In the genomic region with DNA sequence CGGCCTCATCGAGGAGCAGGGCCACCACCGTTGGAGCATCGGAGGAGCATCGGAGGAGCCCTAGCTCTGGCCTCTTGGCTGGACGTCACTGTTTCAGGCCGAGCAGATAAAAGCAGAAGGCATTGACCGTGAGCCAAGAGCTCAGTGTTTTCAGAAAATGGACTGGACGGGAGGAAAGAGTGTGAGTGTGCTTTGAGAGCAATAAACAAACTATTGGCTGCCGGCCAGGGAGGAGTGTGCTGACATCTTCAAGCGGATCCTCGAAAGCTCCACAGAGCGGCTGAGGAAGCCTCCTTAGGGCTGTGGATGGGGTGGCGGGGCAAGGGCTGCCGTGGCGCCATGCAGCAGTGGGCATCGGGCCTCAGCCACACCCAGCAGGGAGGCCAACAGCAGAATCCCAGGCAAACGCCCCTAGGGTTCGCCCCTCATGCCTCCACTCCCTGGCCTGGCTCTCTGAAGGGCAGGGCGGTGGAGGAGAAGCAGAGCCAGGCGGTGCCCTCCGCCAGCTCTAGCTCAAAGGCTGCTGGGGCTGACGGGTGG, we compare ENCODE assay signal across 9 cellular contexts. TPM values are rescaled to one million over a fixed set of nuclear protein-coding genes. Genes with fewer than 3 reads are reported as not detected.
A peak's percentile ranks its signal among the peaks of the same experiment; 100 is the strongest.
DNase-seq lines count a peak whose midpoint lies in the region; ATAC-seq, FAIRE-seq and TF ChIP-seq lines count a peak whose summit lies in the region.
"Had no signal": no experiment of that assay in that cellular context is flagged by ENCODE, and none has a peak within 500 bp of the region (broad histone marks: within the 10 kb centered on the region; RNA-seq: fewer than 3 reads in every experiment).

No MANE protein-coding gene starts in this region.

- no peak overlapping the region for H3K9ac ChIP-seq in Loucy (ENCODE audit: low read depth, low read length, poor library complexity, severe bottlenecking)

- no peaks in the 10 kb centered on the region for H3K36me3 ChIP-seq in Loucy (ENCODE audit: insufficient read depth, low read length)
- H3K36me3 ChIP-seq in small intestine (ENCODE audit: control insufficient read depth in 2 of 2, insufficient read depth in 2 of 2, low read length in 2 of 2), result no peaks in the 10 kb centered on the region
- H3K36me3 ChIP-seq: esophagus squamous epithelium had no signal

- H3K9me3 ChIP-seq in Loucy (ENCODE audit: insufficient read depth, low read depth, low read length) (no peaks in the 10 kb centered on the region), small intestine (ENCODE audit: control insufficient read depth, low read depth) (no peaks in the 10 kb centered on the region)
- H3K9me3 ChIP-seq: esophagus squamous epithelium had no signal

- no peaks in the 10 kb centered on the region for H3K79me2 ChIP-seq in Loucy (ENCODE audit: insufficient read depth, low read length)

- 52 to 61% (median 58%) methylated on average over 23 of the region's 23 CpGs for WGBS in small intestine, 3 donors

- H3K4me3 ChIP-seq in Loucy (ENCODE audit: low read length, poor library complexity, severe bottlenecking) (peak overlapping the region; percentile 57), fibroblast of villous mesenchyme (ENCODE audit: low read depth, low read length) (peak overlapping the region; percentile 5), small intestine (ENCODE audit: low read depth in 1 of 2, low read length in 2 of 2) (no peak overlapping the region)
- H3K4me3 ChIP-seq: esophagus squamous epithelium had no signal

- no peaks in the 10 kb centered on the region for H3F3A ChIP-seq in Loucy (ENCODE audit: low read depth)

- peak overlapping the region; percentile 83 for H3K4me2 ChIP-seq in Loucy (ENCODE audit: low read depth, low read length, poor library complexity, severe bottlenecking)

- no peak for FAIRE-seq in small intestine (lab: Jason Lieb, UNC)

- ATAC-seq in GM21390 (IDR thresholded peaks at IDR 0.05; ENCODE audit: unreplicated experiment) (no peak), HG02840 (IDR thresholded peaks at IDR 0.05; ENCODE audit: low FRiP score, unreplicated experiment) (no peak), GM21447 (IDR thresholded peaks at IDR 0.05; ENCODE audit: unreplicated experiment) (no peak), GM18873 (IDR thresholded peaks at IDR 0.05; ENCODE audit: low FRiP score, unreplicated experiment) (no peak)

- TF ChIP-seq CTCF in Loucy (conservative IDR thresholded peaks at IDR 0.05; ENCODE audit: low read length) (no peak), fibroblast of villous mesenchyme (IDR thresholded peaks at IDR 0.05; ENCODE audit: insufficient read depth, low read depth, low read length) (no peak)

- peaks cover 29% of the 10 kb centered on the region for H3K4me1 ChIP-seq in Loucy (ENCODE audit: insufficient read depth, low read length, poor library complexity, severe bottlenecking)
- H3K4me1 ChIP-seq in small intestine (ENCODE audit: control insufficient read depth in 2 of 2, insufficient read depth in 1 of 2, low read depth in 1 of 2, low read length in 1 of 2), result peaks cover 0 to 4% of the 10 kb centered on the region in 2 donors

- H2AFZ ChIP-seq in Loucy (ENCODE audit: low read length), result no peak overlapping the region

- H3K27me3 ChIP-seq in Loucy (ENCODE audit: insufficient read depth, low read length, poor library complexity, severe bottlenecking), result no peaks in the 10 kb centered on the region
- no peaks in the 10 kb centered on the region for H3K27me3 ChIP-seq in small intestine (ENCODE audit: control insufficient read depth in 2 of 2, insufficient read depth in 2 of 2, low read length in 2 of 2)

- no peaks in the 10 kb centered on the region for H4K20me1 ChIP-seq in Loucy (ENCODE audit: insufficient read depth, low read length, poor library complexity, severe bottlenecking)

- H3K27ac ChIP-seq in small intestine (ENCODE audit: low read depth in 1 of 2, low read length in 1 of 2), result no peak overlapping the region
- H3K27ac ChIP-seq: esophagus squamous epithelium had no signal

- DNase-seq in RPMI7951 (ENCODE audit: low read depth) (peak; percentile 65), fibroblast of villous mesenchyme (ENCODE audit: low read depth) (peak; percentile 97), small intestine (peak; percentile 45)
- DNase-seq: esophagus squamous epithelium had no signal

- H3K9me2 ChIP-seq in Loucy (replicated peaks; ENCODE audit: low read depth, low read length), result no peaks in the 10 kb centered on the region

RNA-seq across cellular contexts. Expression of a gene that starts 41.8 kb away (rescaled TPM):
- 0.24 and 0.49 TPM in 2 replicates for total RNA-seq in RPMI7951 (2014; rRNA removed; shearing (Covaris generic))
- 6.4 and 19.0 TPM in 2 replicates for total RNA-seq in fibroblast of villous mesenchyme
- polyA plus RNA-seq in small intestine, result 1 to 10 TPM; 3.8 to 6.2 (median 3.9) TPM

Comparison
In these comparisons a context has a peak if more than half of its experiments do, and no peak if none do; other contexts are left out.
1. H3K4me3 ChIP-seq: peak in Loucy (single experiment) and fibroblast of villous mesenchyme (single experiment); none in small intestine (0 of 2).
2. DNase-seq: peak in every context shown above with its lines; median percentile 97 in fibroblast of villous mesenchyme; 65 in RPMI7951; 45 in small intestine.